In the genomic region with DNA sequence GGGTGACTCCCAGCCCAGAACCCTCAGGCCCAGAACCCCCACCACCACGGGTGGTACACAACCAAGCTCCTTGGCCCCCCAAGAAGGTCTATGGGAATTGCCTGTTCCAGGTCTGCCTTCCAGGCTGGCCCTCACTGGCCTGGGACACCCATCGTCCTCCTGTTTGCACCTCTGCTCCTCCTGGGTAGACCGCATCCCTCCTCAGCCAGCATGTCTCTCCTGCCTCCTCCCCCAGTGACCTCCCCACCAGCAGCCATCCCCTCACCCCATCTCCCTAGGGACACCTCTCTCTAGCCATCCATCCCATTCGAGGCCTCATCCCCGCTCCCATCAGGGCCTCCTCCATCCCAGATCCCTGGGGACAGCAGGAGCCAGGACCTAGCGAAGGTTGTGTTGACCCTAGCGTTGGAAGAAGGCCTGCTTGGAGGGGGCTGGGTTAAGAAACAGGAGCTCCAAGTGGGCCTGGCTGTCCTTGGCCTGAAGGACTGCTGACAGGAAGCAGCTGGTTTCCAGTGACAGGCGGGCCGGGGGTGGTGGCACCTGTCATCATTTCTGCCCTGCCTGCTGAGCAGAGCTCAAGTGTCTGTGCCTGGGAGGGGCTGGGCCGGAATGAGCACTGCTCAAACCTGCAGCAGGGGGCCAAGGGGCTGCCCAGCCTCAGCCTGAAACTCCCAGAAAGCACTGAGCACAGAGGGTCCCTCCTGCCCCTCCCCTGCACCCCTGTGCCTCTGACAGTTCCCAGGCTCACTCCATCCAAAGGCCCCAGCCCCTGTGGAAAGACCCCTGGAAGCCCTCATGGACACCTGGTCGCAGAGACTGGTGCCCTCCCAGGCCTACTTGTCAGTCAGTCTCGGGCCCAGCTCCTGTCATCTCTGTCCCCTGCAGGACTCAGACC, we compare ENCODE assay signal across 9 cellular contexts.
DNase-seq lines count a peak whose midpoint lies in the region; ATAC-seq and TF ChIP-seq lines count a peak whose summit lies in the region.
"Had no signal": no experiment of that assay in that cellular context is flagged by ENCODE, and none has a peak within 500 bp of the region (broad histone marks: within the 10 kb centered on the region; RNA-seq: fewer than 3 reads in every experiment).

No MANE protein-coding gene starts in this region.

- no peak for TF ChIP-seq CTCF in left ventricle myocardium inferior (IDR thresholded peaks at IDR 0.05; ENCODE audit: borderline replicate concordance)
- TF ChIP-seq CTCF in spleen (IDR thresholded peaks at IDR 0.05 in 8 of 11, conservative IDR thresholded peaks at IDR 0.05 in 3 of 11), result no peak

- peaks cover 52% of the 10 kb centered on the region for H3K4me1 ChIP-seq in left ventricle myocardium inferior
- H3K4me1 ChIP-seq in spleen, result peaks cover 6 to 37% (median 19%) of the 10 kb centered on the region in 6 donors

- H3K4me3 ChIP-seq in left ventricle myocardium inferior, result no peak overlapping the region
- no peak overlapping the region for H3K4me3 ChIP-seq in spleen

- intact Hi-C loops in left ventricle myocardium inferior (cut with micrococcal nuclease), result no loop called here
- intact Hi-C loops in spleen (cut with DNase I; ENCODE audit: low total_unique reads), result no loop called here

- ATAC-seq in GM19035 (IDR thresholded peaks at IDR 0.05; ENCODE audit: unreplicated experiment) (no peak), HG03460 (IDR thresholded peaks at IDR 0.05; ENCODE audit: unreplicated experiment) (no peak)

- no peak for TF ChIP-seq POLR2A in spleen (IDR thresholded peaks at IDR 0.05)

- WGBS in spleen, 5 donors, result 46 to 65% (median 50%) methylated on average over 10 to 12 of the region's 12 CpGs

- H3K27ac ChIP-seq in left ventricle myocardium inferior (replicated peaks) (peak overlapping the region; percentile 92), spleen (peak overlapping the region in 6 of 8 donors; percentile 3 to 69 (median 56))

- H3K36me3 ChIP-seq in left ventricle myocardium inferior (no peaks in the 10 kb centered on the region), spleen (no peaks in the 10 kb centered on the region)

- DNase-seq in NCI-H1436 (lab: John Stamatoyannopoulos, UW) (peak; percentile 19), NCI-H1436 treated with DMSO at 0.1 percent for 48 hours (lab: John Stamatoyannopoulos, UW) (no peak), NCI-H510A treated with DMSO at 0.1 percent for 48 hours (lab: John Stamatoyannopoulos, UW) (peak; percentile 2), left ventricle myocardium inferior (peak; percentile 82), spleen (peak; percentile 75)
- no peak for DNase-seq in stimulated activated CD4-positive, alpha-beta T cell treated with anti-CD3 and anti-CD28 coated beads, Interleukin-4, amount 100 ng/mL, for 24 hours
- DNase-seq: foreskin fibroblast had no signal

- H3K9me3 ChIP-seq in left ventricle myocardium inferior (replicated peaks) (no peaks in the 10 kb centered on the region), spleen (no peaks in the 10 kb centered on the region)

- peaks cover 7% of the 10 kb centered on the region for H3K27me3 ChIP-seq in left ventricle myocardium inferior (ENCODE audit: low read depth)
- H3K27me3 ChIP-seq in spleen (replicated peaks in 1 of 7), result peaks cover 0 to 27% (median 0%) of the 10 kb centered on the region in 7 donors

Comparison
In these comparisons a context has a peak if more than half of its experiments do, and no peak if none do; other contexts are left out.
1. DNase-seq: peak in NCI-H1436 (single experiment), NCI-H510A treated with DMSO at 0.1 percent for 48 hours (single experiment), left ventricle myocardium inferior (single experiment) and spleen (single experiment); none in NCI-H1436 treated with DMSO at 0.1 percent for 48 hours (single experiment) and stimulated activated CD4-positive, alpha-beta T cell treated with anti-CD3 and anti-CD28 coated beads, Interleukin-4, amount 100 ng/mL, for 24 hours (single experiment).